34 cellular contexts compared by ENCODE assay signal in genomic region chr2:31086585-31086984, GRCh38.
"Had no signal": no experiment of that assay in that cellular context is flagged by ENCODE, and none has a peak within 500 bp of the region (broad histone marks: within the 10 kb centered on the region; RNA-seq: fewer than 3 reads in every experiment).

No MANE protein-coding gene starts in this region.

- H3K4me1 ChIP-seq: ascending aorta, breast epithelium had no signal

- H3K9me3 ChIP-seq: adrenal gland, ascending aorta, body of pancreas, breast epithelium had no signal

- ATAC-seq: activated naive CD4-positive, alpha-beta T cell treated with anti-CD3 and anti-CD28 coated beads, Interleukin-2, amount 50 U/mL, for 72 hours; activated naive CD8-positive, alpha-beta T cell treated with anti-CD3 and anti-CD28 coated beads, Interleukin-2, amount 50 U/mL, for 24 hours; activated T-cell treated with anti-CD3 and anti-CD28 coated beads, Interleukin-2, amount 50 U/mL, for 4 hours; activated T-cell treated with anti-CD3 and anti-CD28 coated beads, Interleukin-2, amount 50 U/mL, for 72 hours; activated T-helper 17 cell treated with anti-CD3 and anti-CD28 coated beads, Interleukin-2, amount 50 U/mL, for 72 hours; body of pancreas had no signal

- H3K27me3 ChIP-seq: adrenal gland, ascending aorta, body of pancreas, brain microvascular endothelial cell, breast epithelium, cardiac muscle cell had no signal

- H3K36me3 ChIP-seq: adrenal gland, ascending aorta, brain microvascular endothelial cell, breast epithelium, cardiac muscle cell had no signal

- DNase-seq: activated effector memory CD4-positive, alpha-beta T cell treated with anti-CD3 and anti-CD28 coated beads, Interleukin-2, amount 50 U/mL, for 16 hours; activated effector memory CD4-positive, alpha-beta T cell treated with Interleukin-2 at 50 U/mL for 16 hours; activated gamma-delta T cell; activated gamma-delta T cell treated with Interleukin-2 at 50 U/mL for 16 hours; activated naive CD4-positive, alpha-beta T cell; activated naive CD4-positive, alpha-beta T cell treated with anti-CD3 and anti-CD28 coated beads for 36 hours; activated naive CD4-positive, alpha-beta T cell treated with anti-CD3 and anti-CD28 coated beads, Interleukin-2, amount 10 ng/mL, durations not matched to agents 7 days and 5 days; activated naive CD4-positive, alpha-beta T cell treated with anti-CD3 and anti-CD28 coated beads, Interleukin-2, amount 50 U/mL, for 16 hours; activated naive CD4-positive, alpha-beta T cell treated with Interleukin-2 at 50 U/mL for 16 hours; activated naive CD8-positive, alpha-beta T cell treated with anti-CD3 and anti-CD28 coated beads for 36 hours; activated naive CD8-positive, alpha-beta T cell treated with anti-CD3 and anti-CD28 coated beads, Interleukin-2, amount 10 ng/mL, durations not matched to agents 7 days and 5 days; activated naive CD8-positive, alpha-beta T cell treated with anti-CD3 and anti-CD28 coated beads, Interleukin-2, amount 50 U/mL, for 24 hours; activated T-cell treated with anti-CD3 and anti-CD28 coated beads, Interleukin-2, amount 50 U/mL, for 1 hour; activated T-cell treated with anti-CD3 and anti-CD28 coated beads, Interleukin-2, amount 50 U/mL, for 24 hours; activated T-cell treated with anti-CD3 and anti-CD28 coated beads, Interleukin-2, amount 50 U/mL, for 4 hours; activated T-cell treated with anti-CD3 and anti-CD28 coated beads, Interleukin-2, amount 50 U/mL, for 48 hours; activated T-cell treated with anti-CD3 and anti-CD28 coated beads, Interleukin-2, amount 50 U/mL, for 72 hours; adrenal gland; amniotic stem cell; amygdala; anterior cingulate cortex; aorta; body of pancreas; brain microvascular endothelial cell; caudate nucleus; central memory CD4-positive, alpha-beta T cell; cerebellar nuclear complex had no signal

- H3K4me3 ChIP-seq: adrenal gland, ascending aorta, body of pancreas, breast epithelium, cardiac muscle cell had no signal

- FAIRE-seq: astrocyte, bronchial epithelial cell had no signal

- H3K27ac ChIP-seq: adrenal gland, ascending aorta, body of pancreas, brain microvascular endothelial cell, breast epithelium, cardiac muscle cell had no signal
